25 cellular contexts compared by ENCODE assay signal in genomic region chr13:49134305-49134704, GRCh38.
DNase-seq lines count a peak whose midpoint lies in the region; ATAC-seq, FAIRE-seq and TF ChIP-seq lines count a peak whose summit lies in the region.
"Had no signal": no experiment of that assay in that cellular context is flagged by ENCODE, and none has a peak within 500 bp of the region (broad histone marks: within the 10 kb centered on the region; RNA-seq: fewer than 3 reads in every experiment).

No MANE protein-coding gene starts in this region.

- WGBS in small intestine, 3 donors: 32 to 74% (median 52%) methylated on average over 3 of the region's 3 CpGs

- TF ChIP-seq CTCF in mucosa of descending colon (IDR thresholded peaks at IDR 0.05): no peak

- peak; percentile 43 for ATAC-seq in mucosa of descending colon
- ATAC-seq in HG03280 (IDR thresholded peaks at IDR 0.05; ENCODE audit: unreplicated experiment): no peak
- ATAC-seq: A549; CD8-positive, alpha-beta T cell; GM12878 had no signal

- no peaks in the 10 kb centered on the region for H3K9me3 ChIP-seq in mucosa of descending colon
- no peaks in the 10 kb centered on the region for H3K9me3 ChIP-seq in small intestine (ENCODE audit: control insufficient read depth, low read depth)
- H3K9me3 ChIP-seq: A549; BLaER1 treated with 17β-estradiol and CSF1 and Interleukin-3, amounts not matched to agents 10 nM and 100 nM; Caco-2 had no signal

- H3K4me3 ChIP-seq in mucosa of descending colon: no peak overlapping the region
- no peak overlapping the region for H3K4me3 ChIP-seq in small intestine (ENCODE audit: low read depth in 1 of 2, low read length in 2 of 2)
- H3K4me3 ChIP-seq: A549; BLaER1 treated with 17β-estradiol and CSF1 and Interleukin-3, amounts not matched to agents 10 nM and 100 nM; GM12878 had no signal

- intact Hi-C loops in mucosa of descending colon (cut with DNase I, micrococcal nuclease): no loop called here

- peaks cover 5% of the 10 kb centered on the region for H3K4me1 ChIP-seq in mucosa of descending colon (ENCODE audit: low read depth)
- peaks cover 0 to 2% of the 10 kb centered on the region in 2 donors for H3K4me1 ChIP-seq in small intestine (ENCODE audit: control insufficient read depth in 2 of 2, insufficient read depth in 1 of 2, low read depth in 1 of 2, low read length in 1 of 2)
- H3K4me1 ChIP-seq: A549, Caco-2 had no signal

- FAIRE-seq in small intestine (lab: Jason Lieb, UNC): peak; percentile 85
- FAIRE-seq: A549, D721Med, GM12878, GM12892, GM18507 had no signal

- H3K36me3 ChIP-seq in mucosa of descending colon (ENCODE audit: low read depth) (no peaks in the 10 kb centered on the region), small intestine (ENCODE audit: control insufficient read depth in 2 of 2, insufficient read depth in 2 of 2, low read length in 2 of 2) (peaks cover 8 to 11% of the 10 kb centered on the region in 2 donors)

- H3K27ac Mint-ChIP-seq in activated naive CD4-positive, alpha-beta T cell treated with anti-CD3 and anti-CD28 coated beads, Interleukin-2, amount 50 U/mL, for 24 hours: peak overlapping the region; percentile 17
- H3K27ac Mint-ChIP-seq: B cell; CD4-positive, alpha-beta T cell; CD8-positive, alpha-beta T cell had no signal

- H3K4me3 Mint-ChIP-seq in activated naive CD4-positive, alpha-beta T cell treated with anti-CD3 and anti-CD28 coated beads, Interleukin-2, amount 50 U/mL, for 24 hours: no peak overlapping the region
- H3K4me3 Mint-ChIP-seq: B cell; CD4-positive, alpha-beta T cell; CD8-positive, alpha-beta T cell had no signal

- peaks cover 31% of the 10 kb centered on the region for H3K36me3 Mint-ChIP-seq in activated naive CD4-positive, alpha-beta T cell treated with anti-CD3 and anti-CD28 coated beads, Interleukin-2, amount 50 U/mL, for 24 hours

- peaks cover 45% of the 10 kb centered on the region for H3K4me1 Mint-ChIP-seq in activated naive CD4-positive, alpha-beta T cell treated with anti-CD3 and anti-CD28 coated beads, Interleukin-2, amount 50 U/mL, for 24 hours
- H3K4me1 Mint-ChIP-seq: B cell had no signal

- no peaks in the 10 kb centered on the region for H3K27me3 Mint-ChIP-seq in activated naive CD4-positive, alpha-beta T cell treated with anti-CD3 and anti-CD28 coated beads, Interleukin-2, amount 50 U/mL, for 24 hours
- H3K27me3 Mint-ChIP-seq: B cell; CD4-positive, alpha-beta T cell had no signal

- H3K27me3 ChIP-seq in small intestine (ENCODE audit: control insufficient read depth in 2 of 2, insufficient read depth in 2 of 2, low read length in 2 of 2): no peaks in the 10 kb centered on the region
- H3K27me3 ChIP-seq: BLaER1 treated with 17β-estradiol and CSF1 and Interleukin-3, amounts not matched to agents 10 nM and 100 nM had no signal

- no peak for DNase-seq in activated naive CD4-positive, alpha-beta T cell treated with anti-CD3 and anti-CD28 coated beads, Interleukin-2, amount 50 U/mL, for 16 hours
- DNase-seq in dedifferentiated amniotic fluid mesenchymal stem cell (ENCODE audit: extremely low spot score) (peak; percentile 11), mucosa of descending colon (no peak), small intestine (peak; percentile 76), DMS79 (lab: John Stamatoyannopoulos, UW) (no peak)
- no peak for DNase-seq in stimulated activated CD4-positive, alpha-beta T cell treated with anti-CD3 and anti-CD28 coated beads, Interleukin-15, amount 100 ng/mL, for 24 hours
- DNase-seq: AML-193; Caco-2; Calu3; CD4-positive, alpha-beta T cell; CD8-positive, alpha-beta T cell; DND-41; EL; GDM1 had no signal

- no peaks in the 10 kb centered on the region for H3K9me3 Mint-ChIP-seq in activated naive CD4-positive, alpha-beta T cell treated with anti-CD3 and anti-CD28 coated beads, Interleukin-2, amount 50 U/mL, for 24 hours
- H3K9me3 Mint-ChIP-seq: CD4-positive, alpha-beta T cell; CD8-positive, alpha-beta T cell had no signal

- no peak overlapping the region for H3K27ac ChIP-seq in small intestine (ENCODE audit: low read depth in 1 of 2, low read length in 1 of 2)
- H3K27ac ChIP-seq: 22Rv1; A549; BLaER1 treated with 17β-estradiol and CSF1 and Interleukin-3, amounts not matched to agents 10 nM and 100 nM; C4-2B had no signal

Comparison
In these comparisons a context has a peak if more than half of its experiments do, and no peak if none do; other contexts are left out.
1. DNase-seq: peak in dedifferentiated amniotic fluid mesenchymal stem cell (single experiment) and small intestine (single experiment); none in activated naive CD4-positive, alpha-beta T cell treated with anti-CD3 and anti-CD28 coated beads, Interleukin-2, amount 50 U/mL, for 16 hours (single experiment), mucosa of descending colon (0 of 3), stimulated activated CD4-positive, alpha-beta T cell treated with anti-CD3 and anti-CD28 coated beads, Interleukin-15, amount 100 ng/mL, for 24 hours (single experiment) and DMS79 (single experiment).